In genomic region chr10:44422153-44422552, GRCh38 we compare ENCODE assay signal across 17 cellular contexts. TPM values are rescaled to one million over a fixed set of nuclear protein-coding genes. Genes with fewer than 3 reads are reported as not detected.
"Had no signal": no experiment of that assay in that cellular context is flagged by ENCODE, and none has a peak within 500 bp of the region (broad histone marks: within the 10 kb centered on the region; RNA-seq: fewer than 3 reads in every experiment).

No MANE protein-coding gene starts in this region.

- H3K9me3 ChIP-seq: esophagus muscularis mucosa, gastroesophageal sphincter, heart left ventricle, left lung, lower lobe of right lung, mucosa of descending colon had no signal

- H3K4me3 ChIP-seq: coronary artery, esophagus muscularis mucosa, gastroesophageal sphincter, heart left ventricle, hepatocyte, left lung, lower lobe of right lung, mucosa of descending colon had no signal

- H3K27me3 ChIP-seq: esophagus muscularis mucosa, foreskin keratinocyte, gastroesophageal sphincter, heart left ventricle, hepatocyte, left lung had no signal

- ATAC-seq: foreskin keratinocyte, gastroesophageal sphincter, left cardiac atrium, left lung, lower lobe of right lung, mucosa of descending colon had no signal

- DNase-seq: effector CD4-positive, alpha-beta T cell; effector memory CD4-positive, alpha-beta T cell; foreskin keratinocyte; hypothalamus; left cardiac atrium; left ventricle myocardium superior; lower lobe of right lung; mesenchymal stem cell; mucosa of descending colon; naive B cell had no signal

- H3K4me1 ChIP-seq: foreskin keratinocyte, gastroesophageal sphincter, left lung, lower lobe of right lung had no signal

- H3K27ac ChIP-seq: coronary artery, esophagus muscularis mucosa, foreskin keratinocyte, gastroesophageal sphincter, heart left ventricle, hepatocyte, left lung, lower lobe of right lung had no signal

RNA-seq across cellular contexts. Expression of gene CXCL12, which starts 37.3 kb away (rescaled TPM):
- total RNA-seq: foreskin keratinocyte had no signal
- polyA plus RNA-seq: foreskin keratinocyte, keratinocyte had no signal
